8 cellular contexts compared by ENCODE assay signal in genomic region chr16:28192811-28193529, GRCh38. TPM values are rescaled to one million over a fixed set of nuclear protein-coding genes. Genes with fewer than 3 reads are reported as not detected.
DNase-seq lines count a peak whose midpoint lies in the region; ATAC-seq lines count a peak whose summit lies in the region.

No MANE protein-coding gene starts in this region.

- H3K36me3 Mint-ChIP-seq in CD8-positive, alpha-beta memory T cell = peaks cover 3 to 50% (median 15%) of the 10 kb centered on the region in 3 donors

- peak; percentile 45 for ATAC-seq in GM21786 (IDR thresholded peaks at IDR 0.05; ENCODE audit: unreplicated experiment)

- peak overlapping the region; percentile 97 to 99 (median 98) for H3K27ac Mint-ChIP-seq in CD8-positive, alpha-beta memory T cell

- DNase-seq in CD8-positive, alpha-beta memory T cell = peak; percentile 64 to 86 (median 82)
- DNase-seq in OCI-M1 (lab: John Stamatoyannopoulos, UW) = peak; percentile 71
- DNase-seq in activated effector memory CD4-positive, alpha-beta T cell treated with Interleukin-2 at 50 U/mL for 16 hours = peak; percentile 64
- no peak for DNase-seq in posterior cingulate gyrus
- no peak for DNase-seq in mesenteric fat pad (ENCODE audit: low spot score)
- no peak for DNase-seq in C1 segment of cervical spinal cord (lab: John Stamatoyannopoulos, UW)

- intact Hi-C loops in posterior cingulate gyrus (cut with DNase I) = no loop called here

- peaks cover 76% of the 10 kb centered on the region for H3K4me1 ChIP-seq in CD8-positive, alpha-beta memory T cell (ENCODE audit: insufficient read depth, low read length)

- peak overlapping the region; percentile 47 to 86 (median 81) for H3K4me3 Mint-ChIP-seq in CD8-positive, alpha-beta memory T cell

- H3K9me3 ChIP-seq in CD8-positive, alpha-beta memory T cell (ENCODE audit: low read length) = no peaks in the 10 kb centered on the region

- peak overlapping the region; percentile 69 for H3K27ac ChIP-seq in CD8-positive, alpha-beta memory T cell (ENCODE audit: low read depth, low read length)
- H3K27ac ChIP-seq in skin epidermis = peak overlapping the region in 16 of 21 experiments; percentile 7 to 86 (median 70)

- POLR2A ChIA-PET in CD8-positive, alpha-beta memory T cell (lab: Charles Lee) = interaction anchor here (0.7 to 2.4 kb wide), 3 partner anchors 18 to 52 kb away, joined by 3 to 25 read pairs (median 9); partner anchors contain the start of gene XPO6

- CTCF ChIA-PET in CD8-positive, alpha-beta memory T cell (lab: Charles Lee) = interaction anchor here (0.9 to 4.0 kb wide), 9 partner anchors 10 to 51 kb away, joined by 3 to 34 read pairs (median 4); no protein-coding TSS in a partner anchor

- no peaks in the 10 kb centered on the region for H3K9me3 Mint-ChIP-seq in CD8-positive, alpha-beta memory T cell

- peaks cover 7% of the 10 kb centered on the region for H3K36me3 ChIP-seq in CD8-positive, alpha-beta memory T cell (ENCODE audit: insufficient read depth, low read length)

- H3K4me1 Mint-ChIP-seq in CD8-positive, alpha-beta memory T cell = peaks cover 86 to 95% (median 87%) of the 10 kb centered on the region in 3 donors

- peak overlapping the region; percentile 52 for H3K4me3 ChIP-seq in CD8-positive, alpha-beta memory T cell (ENCODE audit: low read length)
- H3K4me3 ChIP-seq in skin epidermis = no peak overlapping the region

- H3K27me3 Mint-ChIP-seq in CD8-positive, alpha-beta memory T cell = peaks cover 0 to 1% of the 10 kb centered on the region in 2 donors

- no peaks in the 10 kb centered on the region for H3K27me3 ChIP-seq in CD8-positive, alpha-beta memory T cell (ENCODE audit: insufficient read depth, low read length, poor library complexity, severe bottlenecking)

RNA-seq across cellular contexts. Expression of gene XPO6, which starts 18.8 kb away (rescaled TPM):
- total RNA-seq in CD8-positive, alpha-beta memory T cell = 100 to 1,000 TPM; 228 to 234 TPM
- polyA plus RNA-seq in CD8-positive, alpha-beta memory T cell = 96.8 TPM
- 127 TPM for total RNA-seq in mesenteric fat pad

Comparison
In these comparisons a context has a peak if more than half of its experiments do, and no peak if none do; other contexts are left out.
1. DNase-seq: peak in CD8-positive, alpha-beta memory T cell (5 of 5), OCI-M1 (single experiment) and activated effector memory CD4-positive, alpha-beta T cell treated with Interleukin-2 at 50 U/mL for 16 hours (single experiment); none in posterior cingulate gyrus (0 of 10), mesenteric fat pad (single experiment) and C1 segment of cervical spinal cord (0 of 14).